9 cellular contexts compared by ENCODE assay signal in genomic region chr5:141786700-141787099, GRCh38.
"Had no signal": no experiment of that assay in that cellular context is flagged by ENCODE, and none has a peak within 500 bp of the region (broad histone marks: within the 10 kb centered on the region; RNA-seq: fewer than 3 reads in every experiment).

No MANE protein-coding gene starts in this region.

- H3K9ac ChIP-seq: GM23248, KMS-11 had no signal

- H3K27ac ChIP-seq: GM23248, KMS-11 had no signal

- DNase-seq: GOT3, H9, HCEC 1CT, HFFc6, KBM-7 had no signal

- H3K4me2 ChIP-seq: KMS-11 had no signal

- FAIRE-seq: H54, HTR-8/SVneo had no signal

- H3K4me3 ChIP-seq: GM23248 had no signal

- H2AFZ ChIP-seq: GM23248 had no signal
